15 cellular contexts compared by ENCODE assay signal in genomic region chr18:11055721-11056120, GRCh38.
DNase-seq lines count a peak whose midpoint lies in the region; ATAC-seq and TF ChIP-seq lines count a peak whose summit lies in the region.
"Had no signal": no experiment of that assay in that cellular context is flagged by ENCODE, and none has a peak within 500 bp of the region (broad histone marks: within the 10 kb centered on the region; RNA-seq: fewer than 3 reads in every experiment).

No MANE protein-coding gene starts in this region.

- no peak overlapping the region for H3K4me3 ChIP-seq in neuronal stem cell (ENCODE audit: low read length in 2 of 2)
- no peak overlapping the region for H3K4me3 ChIP-seq in upper lobe of right lung
- no peak overlapping the region for H3K4me3 ChIP-seq in brain microvascular endothelial cell (ENCODE audit: low read depth, low read length)
- H3K4me3 ChIP-seq: GM23248, HAP-1 had no signal

- H3K4me2 ChIP-seq in neuronal stem cell (ENCODE audit: insufficient read depth, low read length, poor library complexity, severe bottlenecking): no peak overlapping the region

- no peak overlapping the region for H4K8ac ChIP-seq in neuronal stem cell (ENCODE audit: low read depth, low read length)

- H2BK15ac ChIP-seq in neuronal stem cell (ENCODE audit: low read length): no peak overlapping the region

- H3K9ac ChIP-seq in neuronal stem cell (ENCODE audit: low read depth, low read length, poor library complexity): no peak overlapping the region
- H3K9ac ChIP-seq: GM23248 had no signal

- H2BK120ac ChIP-seq in neuronal stem cell (ENCODE audit: low read depth, low read length): no peak overlapping the region

- no peak overlapping the region for H2AK5ac ChIP-seq in neuronal stem cell (ENCODE audit: low read depth, low read length)

- H3K9me3 ChIP-seq in neuronal stem cell (replicated peaks in 1 of 2; ENCODE audit: control insufficient read depth in 2 of 2, insufficient read depth in 1 of 2, low read depth in 1 of 2, low read length in 2 of 2) (no peaks in the 10 kb centered on the region), upper lobe of right lung (no peaks in the 10 kb centered on the region)
- H3K9me3 ChIP-seq: BE2C, Caco-2, HAP-1 had no signal

- WGBS in neuronal stem cell (ENCODE audit: extremely low coverage in 2 of 2, insufficient read length in 2 of 2, insufficient replicate concordance in 1 of 2), 2 donors: no CpG with 5 or more reads among the region's 8 CpGs

- in situ Hi-C loops in brain microvascular endothelial cell (cut with HindIII; ENCODE audit: low pct_ligation_motif_present, low sequenced_read_pairs): no loop called here

- no peak overlapping the region for H2BK12ac ChIP-seq in neuronal stem cell (ENCODE audit: low read length)

- H3K18ac ChIP-seq in neuronal stem cell (ENCODE audit: low read length): peak overlapping the region; percentile 5

- no peak overlapping the region for H3K14ac ChIP-seq in neuronal stem cell (ENCODE audit: low read length)

- TF ChIP-seq CTCF in upper lobe of right lung (IDR thresholded peaks at IDR 0.05): no peak
- no peak for TF ChIP-seq CTCF in brain microvascular endothelial cell (IDR thresholded peaks at IDR 0.05; ENCODE audit: low read depth, low read length, missing control alignments)

- H3K4me1 ChIP-seq in neuronal stem cell (ENCODE audit: control insufficient read depth in 2 of 2, insufficient read depth in 1 of 2, low read depth in 1 of 2, low read length in 2 of 2): no peaks in the 10 kb centered on the region
- H3K4me1 ChIP-seq in upper lobe of right lung: no peaks in the 10 kb centered on the region
- H3K4me1 ChIP-seq: BE2C, Caco-2, HAP-1 had no signal

- H3K27me3 ChIP-seq in neuronal stem cell (ENCODE audit: control insufficient read depth in 3 of 3, insufficient read depth in 3 of 3, low read depth in 1 of 3, low read length in 3 of 3) (no peaks in the 10 kb centered on the region), upper lobe of right lung (no peaks in the 10 kb centered on the region), brain microvascular endothelial cell (replicated peaks) (no peaks in the 10 kb centered on the region)
- H3K27me3 ChIP-seq: BE2C had no signal

- peak; percentile 19 for ATAC-seq in upper lobe of right lung
- no peak for ATAC-seq in GM18909 (IDR thresholded peaks at IDR 0.05; ENCODE audit: poor library complexity, unreplicated experiment)
- no peak for ATAC-seq in GM21825 (IDR thresholded peaks at IDR 0.05; ENCODE audit: unreplicated experiment)

- H3K27ac ChIP-seq in neuronal stem cell (replicated peaks; ENCODE audit: low read length) (no peak overlapping the region), upper lobe of right lung (no peak overlapping the region), brain microvascular endothelial cell (no peak overlapping the region)
- H3K27ac ChIP-seq: GM23248 had no signal

- H3K36me3 ChIP-seq in neuronal stem cell (replicated peaks in 1 of 2; ENCODE audit: control insufficient read depth in 2 of 2, insufficient read depth in 2 of 2, low read length in 2 of 2) (no peaks in the 10 kb centered on the region), upper lobe of right lung (no peaks in the 10 kb centered on the region), brain microvascular endothelial cell (replicated peaks) (no peaks in the 10 kb centered on the region)
- H3K36me3 ChIP-seq: BE2C, HAP-1 had no signal

- DNase-seq in islet precursor cell (peak; percentile 85), neuronal stem cell (ENCODE audit: low spot score) (no peak), upper lobe of right lung (no peak), brain microvascular endothelial cell (no peak)
- DNase-seq: ACHN; BE2C; C1 segment of cervical spinal cord; Caco-2; CD4-positive, CD25-positive, alpha-beta regulatory T cell; CD8-positive, alpha-beta memory T cell; GDM1; GM23248 had no signal

- no peak overlapping the region for H3K23ac ChIP-seq in neuronal stem cell (ENCODE audit: low read depth, low read length, poor library complexity)

- no peak overlapping the region for H3K4ac ChIP-seq in neuronal stem cell (ENCODE audit: low read length)

- peaks cover 2% of the 10 kb centered on the region for H3K79me1 ChIP-seq in neuronal stem cell (ENCODE audit: low read depth, low read length)

- no peak overlapping the region for H2BK5ac ChIP-seq in neuronal stem cell (ENCODE audit: low read length)

- no peak overlapping the region for H2AFZ ChIP-seq in neuronal stem cell (ENCODE audit: low read length)
- H2AFZ ChIP-seq: GM23248 had no signal

- intact Hi-C loops in upper lobe of right lung (cut with DNase I): no loop called here

- no peak overlapping the region for H4K91ac ChIP-seq in neuronal stem cell (ENCODE audit: low read depth, low read length, poor library complexity)
